ENCODE assay signal across 10 cellular contexts in genomic region chr3:39267631-39268553, GRCh38. TPM values are rescaled to one million over a fixed set of nuclear protein-coding genes. Genes with fewer than 3 reads are reported as not detected.
DNase-seq lines count a peak whose midpoint lies in the region; ATAC-seq and TF ChIP-seq lines count a peak whose summit lies in the region.
"Had no signal": no experiment of that assay in that cellular context is flagged by ENCODE, and none has a peak within 500 bp of the region (broad histone marks: within the 10 kb centered on the region; RNA-seq: fewer than 3 reads in every experiment).

No MANE protein-coding gene starts in this region.

- no peak overlapping the region for H3K27ac ChIP-seq in HEK293 (ENCODE audit: extremely low read depth, low read depth, low read length)
- peak overlapping the region in 1 of 59 donors; percentile 10 for H3K27ac ChIP-seq in dorsolateral prefrontal cortex
- H3K27ac ChIP-seq: right lobe of liver, SJCRH30 had no signal

- H3K4me3 Mint-ChIP-seq in activated CD8-positive, alpha-beta T cell treated with anti-CD3 and anti-CD28 coated beads, Interleukin-2, amount 10 ng/mL, durations not matched to agents 7 days and 5 days: peak overlapping the region; percentile 54
- no peak overlapping the region for H3K4me3 Mint-ChIP-seq in dendritic cell treated with granulocyte-macrophage colony-stimulating factor and Interleukin-4, amounts not matched to agents 40 ng/mL and 50 ng/mL, for 4 days

- peak overlapping the region; percentile 89 for H3K27ac Mint-ChIP-seq in activated CD8-positive, alpha-beta T cell treated with anti-CD3 and anti-CD28 coated beads, Interleukin-2, amount 10 ng/mL, durations not matched to agents 7 days and 5 days
- H3K27ac Mint-ChIP-seq in dendritic cell treated with granulocyte-macrophage colony-stimulating factor and Interleukin-4, amounts not matched to agents 40 ng/mL and 50 ng/mL, for 4 days: peak overlapping the region; percentile 61

- H3K36me3 Mint-ChIP-seq in activated CD8-positive, alpha-beta T cell treated with anti-CD3 and anti-CD28 coated beads, Interleukin-2, amount 10 ng/mL, durations not matched to agents 7 days and 5 days (ENCODE audit: low read depth): no peaks in the 10 kb centered on the region
- no peaks in the 10 kb centered on the region for H3K36me3 Mint-ChIP-seq in dendritic cell treated with granulocyte-macrophage colony-stimulating factor and Interleukin-4, amounts not matched to agents 40 ng/mL and 50 ng/mL, for 4 days (ENCODE audit: low read depth)

- no peaks in the 10 kb centered on the region for H3K9me3 Mint-ChIP-seq in activated CD8-positive, alpha-beta T cell treated with anti-CD3 and anti-CD28 coated beads, Interleukin-2, amount 10 ng/mL, durations not matched to agents 7 days and 5 days (ENCODE audit: insufficient read depth)
- H3K9me3 Mint-ChIP-seq in dendritic cell treated with granulocyte-macrophage colony-stimulating factor and Interleukin-4, amounts not matched to agents 40 ng/mL and 50 ng/mL, for 4 days: no peaks in the 10 kb centered on the region

- no peaks in the 10 kb centered on the region for H3K9me3 ChIP-seq in HEK293 (ENCODE audit: control insufficient read depth, insufficient read depth, low read depth, low read length)
- H3K9me3 ChIP-seq: right lobe of liver, SJCRH30 had no signal

- H3K4me1 Mint-ChIP-seq in activated CD8-positive, alpha-beta T cell treated with anti-CD3 and anti-CD28 coated beads, Interleukin-2, amount 10 ng/mL, durations not matched to agents 7 days and 5 days (ENCODE audit: low read depth): peaks cover 36% of the 10 kb centered on the region
- peaks cover 70% of the 10 kb centered on the region for H3K4me1 Mint-ChIP-seq in dendritic cell treated with granulocyte-macrophage colony-stimulating factor and Interleukin-4, amounts not matched to agents 40 ng/mL and 50 ng/mL, for 4 days (ENCODE audit: low read depth)

- peaks cover 18% of the 10 kb centered on the region for H3K27me3 Mint-ChIP-seq in activated CD8-positive, alpha-beta T cell treated with anti-CD3 and anti-CD28 coated beads, Interleukin-2, amount 10 ng/mL, durations not matched to agents 7 days and 5 days (ENCODE audit: low read depth)
- no peaks in the 10 kb centered on the region for H3K27me3 Mint-ChIP-seq in dendritic cell treated with granulocyte-macrophage colony-stimulating factor and Interleukin-4, amounts not matched to agents 40 ng/mL and 50 ng/mL, for 4 days

- H3K36me3 ChIP-seq in HEK293 (ENCODE audit: control insufficient read depth in 2 of 2, insufficient read depth in 1 of 2, low read length in 2 of 2): no peaks in the 10 kb centered on the region
- H3K36me3 ChIP-seq: right lobe of liver, SJCRH30 had no signal

- CTCF ChIA-PET in HEK293 (lab: Yijun Ruan, JAX): interaction anchor here (0.5 to 0.6 kb wide), 2 partner anchors 16 to 1488 kb away, joined by 3 read pairs; no protein-coding TSS in a partner anchor
- CTCF ChIA-PET in activated CD8-positive, alpha-beta T cell treated with anti-CD3 and anti-CD28 coated beads, Interleukin-2, amount 10 ng/mL, durations not matched to agents 7 days and 5 days (lab: Charles Lee): interaction anchor here (0.9 to 15.4 kb wide), 7 partner anchors 12 to 110 kb away, joined by 3 to 242 read pairs (median 9); partner anchors contain the start of gene CX3CR1

- POLR2A ChIA-PET in HEK293 (lab: Yijun Ruan, JAX): no interaction called here
- POLR2A ChIA-PET in activated CD8-positive, alpha-beta T cell treated with anti-CD3 and anti-CD28 coated beads, Interleukin-2, amount 10 ng/mL, durations not matched to agents 7 days and 5 days (lab: Charles Lee): no interaction called here

- H3K27me3 ChIP-seq in dorsolateral prefrontal cortex: peaks cover 0 to 3% (median 0%) of the 10 kb centered on the region in 45 donors
- H3K27me3 ChIP-seq: right lobe of liver, SJCRH30 had no signal

- TF ChIP-seq CTCF in HEK293 (tag by site-specific recombination; IDR thresholded peaks at IDR 0.05) (no peak), dorsolateral prefrontal cortex (IDR thresholded peaks at IDR 0.05 in 54 of 56, conservative IDR thresholded peaks at IDR 0.05 in 2 of 56; ENCODE audit: low read depth in 1 of 56, partially characterized antibody in 56 of 56) (no peak)

- peak; percentile 97 for ATAC-seq in activated CD8-positive, alpha-beta T cell treated with anti-CD3 and anti-CD28 coated beads, Interleukin-2, amount 10 ng/mL, durations not matched to agents 7 days and 5 days
- ATAC-seq: right lobe of liver had no signal

- H3K4me3 ChIP-seq in HEK293 (ENCODE audit: low read depth, low read length): no peak overlapping the region
- no peak overlapping the region for H3K4me3 ChIP-seq in dorsolateral prefrontal cortex
- H3K4me3 ChIP-seq: right lobe of liver, SJCRH30 had no signal

- intact Hi-C loops in dendritic cell treated with granulocyte-macrophage colony-stimulating factor and Interleukin-4, amounts not matched to agents 40 ng/mL and 50 ng/mL, for 4 days (cut with micrococcal nuclease): no loop called here
- intact Hi-C loops in dorsolateral prefrontal cortex (cut with DNase I): no loop called here

- no peaks in the 10 kb centered on the region for H3K4me1 ChIP-seq in HEK293 (ENCODE audit: control insufficient read depth, insufficient read depth, low read length)
- H3K4me1 ChIP-seq: right lobe of liver, SJCRH30 had no signal

- DNase-seq in activated CD8-positive, alpha-beta T cell treated with anti-CD3 and anti-CD28 coated beads, Interleukin-2, amount 10 ng/mL, durations not matched to agents 7 days and 5 days: peak; percentile 84
- peak; percentile 70 to 79 for DNase-seq in stimulated activated CD8-positive, alpha-beta memory T cell treated with anti-CD3 and anti-CD28 coated beads, Interleukin-15, amount 100 ng/mL, for 4 hours (ENCODE audit: low read depth in 2 of 2)
- DNase-seq in NCI-H2171 (lab: John Stamatoyannopoulos, UW) (no peak), dorsolateral prefrontal cortex (no peak), NCI-H1092 (lab: John Stamatoyannopoulos, UW) (no peak), NCI-H1436 (lab: John Stamatoyannopoulos, UW) (no peak)
- DNase-seq: right lobe of liver had no signal

TF ChIP-seq in HEK293, 187 proteins besides CTCF, POLR2A, EP300 and RAD21:
- TF ChIP-seq ZSCAN5A (tag by site-specific recombination; IDR thresholded peaks at IDR 0.05): no peak
- peak; percentile 67 for TF ChIP-seq KLF1 (tag by site-specific recombination; IDR thresholded peaks at IDR 0.05)

RNA-seq across cellular contexts. Expression of gene CX3CR1, which starts 11.9 kb away (rescaled TPM):
- under 1 TPM; 0.42 to 0.95 TPM for total RNA-seq in activated CD8-positive, alpha-beta T cell treated with anti-CD3 and anti-CD28 coated beads, Interleukin-2, amount 10 ng/mL, durations not matched to agents 7 days and 5 days
- 10 to 100 TPM in 97 of 120 experiments, 1 to 10 TPM in 23; 1.4 to 62.4 (median 16.5) TPM for total RNA-seq in dorsolateral prefrontal cortex
- total RNA-seq: SJCRH30 had no signal

Comparison
In these comparisons a context has a peak if more than half of its experiments do, and no peak if none do; other contexts are left out.
1. DNase-seq: peak in activated CD8-positive, alpha-beta T cell treated with anti-CD3 and anti-CD28 coated beads, Interleukin-2, amount 10 ng/mL, durations not matched to agents 7 days and 5 days (single experiment) and stimulated activated CD8-positive, alpha-beta memory T cell treated with anti-CD3 and anti-CD28 coated beads, Interleukin-15, amount 100 ng/mL, for 4 hours (2 of 2); none in NCI-H2171 (single experiment), dorsolateral prefrontal cortex (0 of 10), NCI-H1092 (single experiment) and NCI-H1436 (single experiment).